Comparison of ENCODE assay signal across 8 cellular contexts in genomic region chr2:218285604-218286003, GRCh38. TPM values are rescaled to one million over a fixed set of nuclear protein-coding genes. Genes with fewer than 3 reads are reported as not detected.
DNase-seq lines count a peak whose midpoint lies in the region; ATAC-seq, FAIRE-seq and TF ChIP-seq lines count a peak whose summit lies in the region.

No MANE protein-coding gene starts in this region.

- H3K4me2 ChIP-seq in OCI-LY1 (ENCODE audit: low read length) (peak overlapping the region; percentile 56; the same call in 1 of the 2 replicates), H1 (ENCODE audit: insufficient read depth in 1 of 2, low read depth in 2 of 2, low read length in 2 of 2) (no peak overlapping the region)

- H3K36me3 ChIP-seq in OCI-LY1 (ENCODE audit: insufficient read depth, low read length) (no peaks in the 10 kb centered on the region), H1 (ENCODE audit: control insufficient read depth in 2 of 4, insufficient read depth in 4 of 4, low read length in 3 of 4) (no peaks in the 10 kb centered on the region)

- no peaks in the 10 kb centered on the region for H3K27me3 ChIP-seq in OCI-LY1 (ENCODE audit: insufficient read depth, low read length)
- H3K27me3 ChIP-seq in H1 (replicated peaks in 1 of 4; ENCODE audit: control insufficient read depth in 3 of 4, extremely low read depth in 1 of 4, insufficient read depth in 3 of 4, low read length in 3 of 4) = no peaks in the 10 kb centered on the region

- H4K5ac ChIP-seq in H1 (ENCODE audit: insufficient read length, low read depth, low read length) = no peak overlapping the region

- no peaks in the 10 kb centered on the region; the same call in 1 of the 2 replicates for H3K23me2 ChIP-seq in H1 (ENCODE audit: low read depth, low read length)

- no peak overlapping the region for H2AK5ac ChIP-seq in H1 (ENCODE audit: low read depth, low read length)

- H3K56ac ChIP-seq in H1 (replicated peaks; ENCODE audit: insufficient read length, low read depth, low read length) = no peak overlapping the region

- no peak for TF ChIP-seq EP300 in H1 (IDR thresholded peaks at IDR 0.05; ENCODE audit: borderline replicate concordance in 1 of 2, low read depth in 2 of 2, low read length in 2 of 2)

- peaks cover 55 to 64% of the 10 kb centered on the region in 2 donors for H3K4me1 Mint-ChIP-seq in natural killer cell treated with Interleukin-12 subunit alpha and Interleukin-12 subunit beta and Interleukin-15 and Interleukin-18, amount 100 ng/mL, for 72 hours (ENCODE audit: low read depth in 2 of 2)

- DNase-seq in H1 (ENCODE audit: low read depth in 1 of 2, low spot score in 2 of 2) = no peak
- no peak for DNase-seq in natural killer cell treated with Interleukin-12 subunit alpha and Interleukin-12 subunit beta and Interleukin-15 and Interleukin-18, amount 100 ng/mL, for 72 hours (ENCODE audit: low spot score)
- no peak for DNase-seq in OCI-M2 (lab: John Stamatoyannopoulos, UW; ENCODE audit: unreplicated experiment)
- DNase-seq in NCI-H774 (lab: John Stamatoyannopoulos, UW) = no peak
- DNase-seq in NCI-H187 treated with DMSO at 0.1 percent for 48 hours (lab: John Stamatoyannopoulos, UW) = no peak

- no peak for TF ChIP-seq POLR2A in H1 (IDR thresholded peaks at IDR 0.05; ENCODE audit: control extremely low read depth in 1 of 2, low read depth in 2 of 2, low read length in 2 of 2)

- H3K36me3 Mint-ChIP-seq in natural killer cell treated with Interleukin-12 subunit alpha and Interleukin-12 subunit beta and Interleukin-15 and Interleukin-18, amount 100 ng/mL, for 72 hours = no peaks in the 10 kb centered on the region

- POLR2A ChIA-PET in H1 (lab: Charles Lee; ENCODE audit: partially characterized antibody) = interaction anchor here (1.3 to 4.0 kb wide), 3 partner anchors 11 to 112 kb away, joined by 3 to 22 read pairs (median 5); no protein-coding TSS in a partner anchor

- no peaks in the 10 kb centered on the region for H3K9me3 Mint-ChIP-seq in natural killer cell treated with Interleukin-12 subunit alpha and Interleukin-12 subunit beta and Interleukin-15 and Interleukin-18, amount 100 ng/mL, for 72 hours

- no peak overlapping the region for H2BK5ac ChIP-seq in H1 (ENCODE audit: low read depth, low read length)

- no peak overlapping the region for H3K4me3 ChIP-seq in OCI-LY1 (ENCODE audit: low read depth, low read length, poor library complexity, severe bottlenecking)
- H3K4me3 ChIP-seq in H1 (ENCODE audit: extremely low read depth in 1 of 4, insufficient read depth in 2 of 4, low read depth in 3 of 4, low read length in 4 of 4) = no peak overlapping the region

- TF ChIP-seq CTCF in C4-2B (conservative IDR thresholded peaks at IDR 0.05) (no peak), OCI-LY1 (IDR thresholded peaks at IDR 0.05; ENCODE audit: low read length) (no peak), H1 (IDR thresholded peaks at IDR 0.05; ENCODE audit: control extremely low read depth in 1 of 3, insufficient read depth in 1 of 3, low read depth in 1 of 3, low read length in 3 of 3) (no peak)

- H4K8ac ChIP-seq in H1 (ENCODE audit: extremely low read depth, insufficient read depth, low read length) = peak overlapping the region; percentile 48; the same call in 1 of the 2 replicates

- no peak for ATAC-seq in natural killer cell treated with Interleukin-12 subunit alpha and Interleukin-12 subunit beta and Interleukin-15 and Interleukin-18, amount 100 ng/mL, for 72 hours
- no peak for ATAC-seq in HG02759 (IDR thresholded peaks at IDR 0.05; ENCODE audit: unreplicated experiment)

- H3K14ac ChIP-seq in H1 (ENCODE audit: insufficient read length) = no peak overlapping the region

- H3K4ac ChIP-seq in H1 (replicated peaks; ENCODE audit: insufficient read length, low read depth, low read length) = no peak overlapping the region

- no peaks in the 10 kb centered on the region for H3K27me3 Mint-ChIP-seq in natural killer cell treated with Interleukin-12 subunit alpha and Interleukin-12 subunit beta and Interleukin-15 and Interleukin-18, amount 100 ng/mL, for 72 hours

- TF ChIP-seq RAD21 in H1 (IDR thresholded peaks at IDR 0.05 in 1 of 2, conservative IDR thresholded peaks at IDR 0.05 in 1 of 2; ENCODE audit: low read depth in 2 of 2, low read length in 2 of 2) = no peak

- H3K79me2 ChIP-seq in OCI-LY1 (ENCODE audit: insufficient read depth, low read length) (no peaks in the 10 kb centered on the region), H1 (ENCODE audit: control insufficient read depth in 1 of 2, insufficient read depth in 2 of 2, low read length in 2 of 2) (no peaks in the 10 kb centered on the region)

- H3F3A ChIP-seq in OCI-LY1 (ENCODE audit: insufficient read depth, low read length) = no peaks in the 10 kb centered on the region

- no peaks in the 10 kb centered on the region for H3K9me2 ChIP-seq in OCI-LY1 (ENCODE audit: low read depth, low read length)

- H3K4me1 ChIP-seq in OCI-LY1 (ENCODE audit: insufficient read depth, low read length, severe bottlenecking) (peaks cover 26% of the 10 kb centered on the region), H1 (replicated peaks in 1 of 4; ENCODE audit: control insufficient read depth in 3 of 4, insufficient read depth in 4 of 4, low read length in 3 of 4) (peaks cover 5 to 11% (median 7%) of the 10 kb centered on the region in 4 experiments; a peak in 4 of 7 replicates)

- no peak overlapping the region for H3K18ac ChIP-seq in H1 (ENCODE audit: extremely low read depth, low read length)

- H4K20me1 ChIP-seq in OCI-LY1 (ENCODE audit: insufficient read depth, low read length) (no peaks in the 10 kb centered on the region), H1 (replicated peaks in 1 of 2; ENCODE audit: control insufficient read depth in 1 of 2, insufficient read depth in 2 of 2, low read length in 2 of 2) (peaks cover 0 to 5% of the 10 kb centered on the region in 2 experiments)

- no peak overlapping the region for H2BK12ac ChIP-seq in H1 (ENCODE audit: low read depth, low read length)

- peak overlapping the region; percentile 22; the same call in 1 of the 2 replicates for H3K9ac ChIP-seq in OCI-LY1 (ENCODE audit: low read length)
- no peak overlapping the region for H3K9ac ChIP-seq in H1 (replicated peaks in 1 of 4; ENCODE audit: extremely low read depth in 1 of 4, low read depth in 3 of 4, low read length in 3 of 4)

- CTCF ChIA-PET in H1 (lab: Charles Lee; ENCODE audit: partially characterized antibody) = interaction anchor here (1.1 to 9.2 kb wide), 5 partner anchors 9 to 71 kb away, joined by 4 to 131 read pairs (median 11); partner anchors contain the start of genes AAMP, CATIP and PNKD

- H3K9me3 ChIP-seq in OCI-LY1 (ENCODE audit: low read length) = no peaks in the 10 kb centered on the region
- no peaks in the 10 kb centered on the region for H3K9me3 ChIP-seq in H1 (ENCODE audit: insufficient read depth in 2 of 2, low read depth in 1 of 2, low read length in 1 of 2)

- no peak overlapping the region for H2BK15ac ChIP-seq in H1 (ENCODE audit: low read length)

- peak overlapping the region; percentile 92 for H3K4me3 Mint-ChIP-seq in natural killer cell treated with Interleukin-12 subunit alpha and Interleukin-12 subunit beta and Interleukin-15 and Interleukin-18, amount 100 ng/mL, for 72 hours

- H3K27ac Mint-ChIP-seq in natural killer cell treated with Interleukin-12 subunit alpha and Interleukin-12 subunit beta and Interleukin-15 and Interleukin-18, amount 100 ng/mL, for 72 hours = peak overlapping the region; percentile 98 to 99

- H3K27ac ChIP-seq in C4-2B (peak overlapping the region; percentile 64), OCI-LY1 (ENCODE audit: low read depth, low read length, poor library complexity, severe bottlenecking) (no peak overlapping the region), H1 (ENCODE audit: low read depth, low read length) (no peak overlapping the region)

- FAIRE-seq in H1 (lab: Jason Lieb, UNC) = no peak

- no peak overlapping the region for H3K23ac ChIP-seq in H1 (ENCODE audit: insufficient read length)

- H3K79me1 ChIP-seq in H1 (ENCODE audit: low read depth, low read length) = 0 out of 2 replicates have a peak, but pooled peaks cover 8% of the 10 kb centered on the region

- no peak overlapping the region for H4K91ac ChIP-seq in H1 (replicated peaks; ENCODE audit: insufficient read length, low read length)

- H2AFZ ChIP-seq in OCI-LY1 (ENCODE audit: low read length) = no peak overlapping the region
- no peak overlapping the region for H2AFZ ChIP-seq in H1 (ENCODE audit: low read length)

- 90% methylated on average over 6 of the region's 6 CpGs; no CpG with 5 or more reads in 1 of the 2 experiments for WGBS in H1 (ENCODE audit: extremely low coverage in 1 of 2, insufficient coverage in 1 of 2, insufficient read length in 1 of 2, insufficient replicate concordance in 2 of 2, low coverage in 1 of 2, low lambda C conversion rate in 2 of 2, missing lambda C conversion rate in 1 of 2), 2 experiments

- no peak overlapping the region for H2BK20ac ChIP-seq in H1 (ENCODE audit: low read length)

- H2BK120ac ChIP-seq in H1 (replicated peaks; ENCODE audit: low read depth, low read length) = no peak overlapping the region

RNA-seq across cellular contexts. Expression of gene TMBIM1, which starts 6.7 kb away (rescaled TPM):
- 22.1 and 24.5 TPM in 2 replicates for total RNA-seq in H1 (2021; fragmentation: NEBNext Ultra II Directional; extraction: Animal tissue kit (Norgen Biotek cat#: 25700))
- 36.8 and 43.6 TPM in 2 replicates for polyA plus RNA-seq in H1 (2011; rRNA removed)
- polyA plus RNA-seq in H1 (2011; cell fraction: cytosol; rRNA removed) = 23.4 TPM
- 42.4 TPM for polyA plus RNA-seq in H1 (2011; cell fraction: nucleus; rRNA removed)
- polyA plus RNA-seq in H1 (2012, experiment 1 of 2) = 24.9 to 38.2 TPM (median 34.3 TPM) in 4 replicates
- 42.7 TPM for polyA plus RNA-seq in H1 (2012, experiment 2 of 2)
- polyA plus RNA-seq in H1 (2013, experiment 1 of 2) = 36.6 TPM
- 40.2 TPM for polyA plus RNA-seq in H1 (2013, experiment 2 of 2)
- polyA minus RNA-seq in H1 (2011; rRNA and poly(A)+ RNA removed) = 37.0 and 45.4 TPM in 2 replicates
- 12.4 TPM for polyA minus RNA-seq in H1 (2011; cell fraction: cytosol; rRNA and poly(A)+ RNA removed)
- polyA minus RNA-seq in H1 (2011; cell fraction: nucleus; rRNA and poly(A)+ RNA removed) = 11.7 TPM
- 10 to 100 TPM; 42.8 to 79.0 TPM for total RNA-seq in natural killer cell treated with Interleukin-12 subunit alpha and Interleukin-12 subunit beta and Interleukin-15 and Interleukin-18, amount 100 ng/mL, for 72 hours

RNA-seq across cellular contexts. Expression of gene PNKD, which starts 15.3 kb away (rescaled TPM):
- 43.9 and 44.4 TPM in 2 replicates for total RNA-seq in H1 (2021; fragmentation: NEBNext Ultra II Directional; extraction: Animal tissue kit (Norgen Biotek cat#: 25700))
- 65.4 and 83.4 TPM in 2 replicates for polyA plus RNA-seq in H1 (2011; rRNA removed)
- polyA plus RNA-seq in H1 (2011; cell fraction: cytosol; rRNA removed) = 61.9 TPM
- 67.0 TPM for polyA plus RNA-seq in H1 (2011; cell fraction: nucleus; rRNA removed)
- polyA plus RNA-seq in H1 (2012, experiment 1 of 2) = 53.5 to 61.6 TPM (median 57.9 TPM) in 4 replicates
- polyA plus RNA-seq in H1 (2012, experiment 2 of 2) = 48.8 TPM
- 55.6 TPM for polyA plus RNA-seq in H1 (2013, experiment 1 of 2)
- polyA plus RNA-seq in H1 (2013, experiment 2 of 2) = 58.0 TPM
- 15.9 and 16.8 TPM in 2 replicates for polyA minus RNA-seq in H1 (2011; rRNA and poly(A)+ RNA removed)
- polyA minus RNA-seq in H1 (2011; cell fraction: cytosol; rRNA and poly(A)+ RNA removed) = 5.7 TPM
- 13.5 TPM for polyA minus RNA-seq in H1 (2011; cell fraction: nucleus; rRNA and poly(A)+ RNA removed)
- 10 to 100 TPM; 20.6 to 22.0 TPM for total RNA-seq in natural killer cell treated with Interleukin-12 subunit alpha and Interleukin-12 subunit beta and Interleukin-15 and Interleukin-18, amount 100 ng/mL, for 72 hours

RNA-seq across cellular contexts. Expression of gene AAMP, which starts 15.7 kb away (rescaled TPM):
- 119 and 125 TPM in 2 replicates for total RNA-seq in H1 (2021; fragmentation: NEBNext Ultra II Directional; extraction: Animal tissue kit (Norgen Biotek cat#: 25700))
- polyA plus RNA-seq in H1 (2011; rRNA removed) = 119 and 192 TPM in 2 replicates
- 160 TPM for polyA plus RNA-seq in H1 (2011; cell fraction: cytosol; rRNA removed)
- polyA plus RNA-seq in H1 (2011; cell fraction: nucleus; rRNA removed) = 186 TPM
- polyA plus RNA-seq in H1 (2012, experiment 1 of 2) = 134 to 150 TPM (median 145 TPM) in 4 replicates
- polyA plus RNA-seq in H1 (2012, experiment 2 of 2) = 97.6 TPM
- 53.4 TPM for polyA plus RNA-seq in H1 (2013, experiment 1 of 2)
- polyA plus RNA-seq in H1 (2013, experiment 2 of 2) = 54.8 TPM
- 67.0 and 74.5 TPM in 2 replicates for polyA minus RNA-seq in H1 (2011; rRNA and poly(A)+ RNA removed)
- polyA minus RNA-seq in H1 (2011; cell fraction: cytosol; rRNA and poly(A)+ RNA removed) = 57.8 TPM
- 29.8 TPM for polyA minus RNA-seq in H1 (2011; cell fraction: nucleus; rRNA and poly(A)+ RNA removed)
- total RNA-seq in natural killer cell treated with Interleukin-12 subunit alpha and Interleukin-12 subunit beta and Interleukin-15 and Interleukin-18, amount 100 ng/mL, for 72 hours = 100 to 1,000 TPM in 1 of 2 donors, 10 to 100 TPM in 1; 75.6 to 104 TPM

RNA-seq across cellular contexts. Expression of gene GPBAR1, which starts 24.8 kb away (rescaled TPM):
- 0.32 and 0.63 TPM in 2 replicates for total RNA-seq in H1 (2021; fragmentation: NEBNext Ultra II Directional; extraction: Animal tissue kit (Norgen Biotek cat#: 25700))
- polyA plus RNA-seq in H1 (2011; rRNA removed) = 0.49 and 0.59 TPM in 2 replicates
- 0.36 TPM for polyA plus RNA-seq in H1 (2011; cell fraction: cytosol; rRNA removed)
- 0.70 TPM for polyA plus RNA-seq in H1 (2011; cell fraction: nucleus; rRNA removed)
- 0.28 to 0.38 TPM (median 0.29 TPM) in 3 of 4 replicates, not detected in the other for polyA plus RNA-seq in H1 (2012, experiment 1 of 2)
- 0.22 TPM for polyA plus RNA-seq in H1 (2012, experiment 2 of 2)
- 0.20 TPM for polyA plus RNA-seq in H1 (2013, experiment 1 of 2)
- polyA plus RNA-seq in H1 (2013, experiment 2 of 2) = 0.24 TPM
- 0.22 and 0.54 TPM in 2 replicates for polyA minus RNA-seq in H1 (2011; rRNA and poly(A)+ RNA removed)
- not detected for polyA minus RNA-seq in H1 (2011; cell fraction: cytosol; rRNA and poly(A)+ RNA removed)
- 0.60 TPM for polyA minus RNA-seq in H1 (2011; cell fraction: nucleus; rRNA and poly(A)+ RNA removed)
- total RNA-seq in natural killer cell treated with Interleukin-12 subunit alpha and Interleukin-12 subunit beta and Interleukin-15 and Interleukin-18, amount 100 ng/mL, for 72 hours = 1 to 10 TPM; 2.6 to 3.0 TPM
